Comparison of ENCODE assay signal across 12 cellular contexts in genomic region chr2:70615222-70615621, GRCh38.
A peak's percentile ranks its signal among the peaks of the same experiment; 100 is the strongest.
DNase-seq lines count a peak whose midpoint lies in the region; ATAC-seq lines count a peak whose summit lies in the region.
"Had no signal": no experiment of that assay in that cellular context is flagged by ENCODE, and none has a peak within 500 bp of the region (broad histone marks: within the 10 kb centered on the region; RNA-seq: fewer than 3 reads in every experiment).

No MANE protein-coding gene starts in this region.

- CTCF ChIA-PET in activated CD8-positive, alpha-beta T cell treated with anti-CD3 and anti-CD28 coated beads, Interleukin-2, amount 10 ng/mL, durations not matched to agents 7 days and 5 days (lab: Charles Lee), result interaction anchor here (0.8 to 6.0 kb wide), 5 partner anchors 10 to 312 kb away, joined by 3 to 79 read pairs (median 4); partner anchors contain the start of gene FAM136A

- peaks cover 12% of the 10 kb centered on the region for H3K27me3 Mint-ChIP-seq in activated CD8-positive, alpha-beta T cell treated with anti-CD3 and anti-CD28 coated beads, Interleukin-2, amount 10 ng/mL, durations not matched to agents 7 days and 5 days (ENCODE audit: low read depth)
- peaks cover 46% of the 10 kb centered on the region for H3K27me3 Mint-ChIP-seq in T-helper 17 cell

- H3K4me1 Mint-ChIP-seq in activated CD8-positive, alpha-beta T cell treated with anti-CD3 and anti-CD28 coated beads, Interleukin-2, amount 10 ng/mL, durations not matched to agents 7 days and 5 days (ENCODE audit: low read depth), result peaks cover 5% of the 10 kb centered on the region
- H3K4me1 Mint-ChIP-seq in T-helper 17 cell, result peaks cover 6% of the 10 kb centered on the region

- POLR2A ChIA-PET in activated CD8-positive, alpha-beta T cell treated with anti-CD3 and anti-CD28 coated beads, Interleukin-2, amount 10 ng/mL, durations not matched to agents 7 days and 5 days (lab: Charles Lee), result no interaction called here

- in situ Hi-C loops in SK-MEL-5 (cut with HindIII; ENCODE audit: low pct_unique_long_range_greater_than_20kb, low sequenced_read_pairs), result no loop called here

- no peak overlapping the region for H3K27ac Mint-ChIP-seq in activated CD8-positive, alpha-beta T cell treated with anti-CD3 and anti-CD28 coated beads, Interleukin-2, amount 10 ng/mL, durations not matched to agents 7 days and 5 days
- H3K27ac Mint-ChIP-seq in T-helper 17 cell, result no peak overlapping the region

- no peak for ATAC-seq in activated CD8-positive, alpha-beta T cell treated with anti-CD3 and anti-CD28 coated beads, Interleukin-2, amount 10 ng/mL, durations not matched to agents 7 days and 5 days
- ATAC-seq in T-helper 17 cell, result no peak

- H3K4me3 Mint-ChIP-seq in activated CD8-positive, alpha-beta T cell treated with anti-CD3 and anti-CD28 coated beads, Interleukin-2, amount 10 ng/mL, durations not matched to agents 7 days and 5 days, result no peak overlapping the region
- H3K4me3 Mint-ChIP-seq in T-helper 17 cell, result no peak overlapping the region

- DNase-seq in Ammon's horn (ENCODE audit: low spot score) (peak; percentile 55), M059J (ENCODE audit: low read depth) (peak; percentile 36), SK-MEL-5 (ENCODE audit: low read depth, low spot score) (peak; percentile 49), inferior parietal cortex (ENCODE audit: extremely low spot score) (peak; percentile 27), mesenteric fat pad (ENCODE audit: low spot score) (no peak), cortex of kidney (lab: John Stamatoyannopoulos, UW) (no peak), T-helper 17 cell (no peak)
- no peak for DNase-seq in activated CD8-positive, alpha-beta T cell treated with anti-CD3 and anti-CD28 coated beads, Interleukin-2, amount 10 ng/mL, durations not matched to agents 7 days and 5 days
- DNase-seq: NCI-H1092 treated with DMSO at 0.1 percent for 48 hours, NCI-H1694 treated with DMSO at 0.1 percent for 48 hours, NCI-H69, T-helper 1 cell had no signal

- no peaks in the 10 kb centered on the region for H3K36me3 Mint-ChIP-seq in activated CD8-positive, alpha-beta T cell treated with anti-CD3 and anti-CD28 coated beads, Interleukin-2, amount 10 ng/mL, durations not matched to agents 7 days and 5 days (ENCODE audit: low read depth)
- peaks cover 5% of the 10 kb centered on the region for H3K36me3 Mint-ChIP-seq in T-helper 17 cell (ENCODE audit: low read depth)

- H3K9me3 ChIP-seq in T-helper 17 cell (ENCODE audit: control insufficient read depth, low read length, poor library complexity, severe bottlenecking), result no peaks in the 10 kb centered on the region

- H3K9me3 Mint-ChIP-seq in activated CD8-positive, alpha-beta T cell treated with anti-CD3 and anti-CD28 coated beads, Interleukin-2, amount 10 ng/mL, durations not matched to agents 7 days and 5 days (ENCODE audit: insufficient read depth), result no peaks in the 10 kb centered on the region

Comparison
In these comparisons a context has a peak if more than half of its experiments do, and no peak if none do; other contexts are left out.
1. DNase-seq: peak in Ammon's horn (single experiment), M059J (single experiment), SK-MEL-5 (single experiment) and inferior parietal cortex (single experiment); none in mesenteric fat pad (single experiment), cortex of kidney (single experiment), activated CD8-positive, alpha-beta T cell treated with anti-CD3 and anti-CD28 coated beads, Interleukin-2, amount 10 ng/mL, durations not matched to agents 7 days and 5 days (single experiment) and T-helper 17 cell (0 of 3).